1 cellular context compared by ENCODE assay signal in the genomic region with DNA sequence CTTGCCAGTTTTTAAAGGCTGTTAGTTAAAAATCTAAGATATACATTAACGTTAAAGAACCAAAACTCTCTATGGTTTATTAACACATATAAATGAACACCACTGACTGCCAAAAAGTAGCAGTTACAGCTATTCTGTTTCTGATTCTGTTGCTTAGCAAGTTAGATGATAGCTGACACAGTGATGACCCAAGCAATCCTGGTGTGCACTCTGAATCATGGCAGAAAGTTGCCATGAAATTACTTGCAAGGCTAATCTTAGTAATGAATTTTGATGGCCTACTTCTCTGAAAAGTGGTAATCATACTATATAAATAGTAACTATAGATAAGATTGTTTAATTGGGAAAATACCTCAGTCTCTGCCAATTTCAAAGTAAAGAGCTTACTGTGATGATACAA.
TF ChIP-seq lines count a peak whose summit lies in the region.

No MANE protein-coding gene starts in this region.

TF ChIP-seq in IMR-90, 13 proteins besides CTCF, POLR2A, EP300 and RAD21:
- TF ChIP-seq RFX5 (IDR thresholded peaks at IDR 0.05; ENCODE audit: low read depth, low read length) = no peak
- TF ChIP-seq, protein P1, sequence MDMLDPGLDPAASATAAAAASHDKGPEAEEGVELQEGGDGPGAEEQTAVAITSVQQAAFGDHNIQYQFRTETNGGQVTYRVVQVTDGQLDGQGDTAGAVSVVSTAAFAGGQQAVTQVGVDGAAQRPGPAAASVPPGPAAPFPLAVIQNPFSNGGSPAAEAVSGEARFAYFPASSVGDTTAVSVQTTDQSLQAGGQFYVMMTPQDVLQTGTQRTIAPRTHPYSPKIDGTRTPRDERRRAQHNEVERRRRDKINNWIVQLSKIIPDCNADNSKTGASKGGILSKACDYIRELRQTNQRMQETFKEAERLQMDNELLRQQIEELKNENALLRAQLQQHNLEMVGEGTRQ (IDR thresholded peaks at IDR 0.05; ENCODE audit: low read depth, low read length) = no peak
- no peak for TF ChIP-seq MAZ (IDR thresholded peaks at IDR 0.05; ENCODE audit: borderline replicate concordance, low read depth, low read length)
- no peak for TF ChIP-seq CHD1 (IDR thresholded peaks at IDR 0.05; ENCODE audit: low read depth, low read length)
- TF ChIP-seq NFE2L2 (IDR thresholded peaks at IDR 0.05; ENCODE audit: low read depth, low read length) = no peak
- no peak for TF ChIP-seq FOS (IDR thresholded peaks at IDR 0.05; ENCODE audit: low read depth, low read length)
- TF ChIP-seq MAFK (IDR thresholded peaks at IDR 0.05; ENCODE audit: low read depth, low read length) = peak; percentile 44; the same call in 1 of the 2 replicates
- TF ChIP-seq MXI1 (IDR thresholded peaks at IDR 0.05; ENCODE audit: borderline replicate concordance, low read depth, low read length) = no peak
- TF ChIP-seq, protein P2, sequence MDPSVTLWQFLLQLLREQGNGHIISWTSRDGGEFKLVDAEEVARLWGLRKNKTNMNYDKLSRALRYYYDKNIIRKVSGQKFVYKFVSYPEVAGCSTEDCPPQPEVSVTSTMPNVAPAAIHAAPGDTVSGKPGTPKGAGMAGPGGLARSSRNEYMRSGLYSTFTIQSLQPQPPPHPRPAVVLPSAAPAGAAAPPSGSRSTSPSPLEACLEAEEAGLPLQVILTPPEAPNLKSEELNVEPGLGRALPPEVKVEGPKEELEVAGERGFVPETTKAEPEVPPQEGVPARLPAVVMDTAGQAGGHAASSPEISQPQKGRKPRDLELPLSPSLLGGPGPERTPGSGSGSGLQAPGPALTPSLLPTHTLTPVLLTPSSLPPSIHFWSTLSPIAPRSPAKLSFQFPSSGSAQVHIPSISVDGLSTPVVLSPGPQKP (IDR thresholded peaks at IDR 0.05; ENCODE audit: borderline replicate concordance, low read depth, low read length) = no peak
- TF ChIP-seq SMC3 (IDR thresholded peaks at IDR 0.05; ENCODE audit: low read depth, low read length) = no peak
- TF ChIP-seq RCOR1 (IDR thresholded peaks at IDR 0.05; ENCODE audit: insufficient replicate concordance, low read length) = no peak
- peak; percentile 43; the same call in 1 of the 2 replicates for TF ChIP-seq CEBPB (IDR thresholded peaks at IDR 0.05; ENCODE audit: low read depth, low read length)
- no peak for TF ChIP-seq BHLHE40 (IDR thresholded peaks at IDR 0.05; ENCODE audit: low read depth, low read length)
TF ChIP-seq in IMR-90: peak in this region for 2.
